Comparison of ENCODE assay signal across 26 cellular contexts in genomic region chr2:97905294-97905693, GRCh38.
"Had no signal": no experiment of that assay in that cellular context is flagged by ENCODE, and none has a peak within 500 bp of the region (broad histone marks: within the 10 kb centered on the region; RNA-seq: fewer than 3 reads in every experiment).

No MANE protein-coding gene starts in this region.

- H3K4me1 ChIP-seq: left lung, lower lobe of right lung, right atrium auricular region, testis, thyroid gland, transverse colon, upper lobe of left lung, vagina had no signal

- H3K4me3 Mint-ChIP-seq: naive thymus-derived CD8-positive, alpha-beta T cell; nephron; neural crest cell had no signal

- H3K27me3 Mint-ChIP-seq: naive thymus-derived CD8-positive, alpha-beta T cell had no signal

- H3K9me3 Mint-ChIP-seq: naive thymus-derived CD8-positive, alpha-beta T cell; neural crest cell had no signal

- H3K9me3 ChIP-seq: left lung, lower lobe of right lung, right atrium auricular region, stomach, testis, thyroid gland, transverse colon, upper lobe of left lung, vagina had no signal

- DNase-seq: hippocampal formation; kidney; left colon; left lung; lower lobe of right lung; mammary epithelial cell; mesenchymal stem cell; naive thymus-derived CD8-positive, alpha-beta T cell; nucleus accumbens; stimulated activated CD4-positive, alpha-beta T cell treated with anti-CD3 and anti-CD28 coated beads, Interleukin-12 subunit alpha, Interleukin-12 subunit beta, amount 100 ng/mL, for 4 hours; stimulated activated CD4-positive, alpha-beta T cell treated with anti-CD3 and anti-CD28 coated beads, Interleukin-15, amount 100 ng/mL, for 24 hours; stimulated activated CD4-positive, alpha-beta T cell treated with anti-CD3 and anti-CD28 coated beads, Interleukin-2, amount 100 ng/mL, for 24 hours; stimulated activated CD4-positive, alpha-beta T cell treated with anti-CD3 and anti-CD28 coated beads, Interleukin-4, amount 100 ng/mL, for 1 hour; stimulated activated naive CD8-positive, alpha-beta T cell treated with anti-CD3 and anti-CD28 coated beads, Interleukin-15, Interleukin-2, amounts not matched to agents 100 U/mL and 50 U/mL, for 24 hours; stomach; testis; thyroid gland; transverse colon; upper lobe of left lung had no signal

- H3K36me3 ChIP-seq: right atrium auricular region, thyroid gland, transverse colon, vagina had no signal

- H3K27ac ChIP-seq: left lung, lower lobe of right lung, parathyroid adenoma, right atrium auricular region, skin epidermis, stomach, testis, thyroid gland, transverse colon, upper lobe of left lung, vagina had no signal

- H3K4me1 Mint-ChIP-seq: nephron, neural crest cell had no signal

- H3K4me3 ChIP-seq: left lung, lower lobe of right lung, right atrium auricular region, skin epidermis, stomach, testis, thyroid gland, transverse colon, upper lobe of left lung, vagina had no signal

- H3K27me3 ChIP-seq: left lung, right atrium auricular region, stomach, testis, thyroid gland, transverse colon, upper lobe of left lung, vagina had no signal

- ATAC-seq: left lung; lower lobe of right lung; naive thymus-derived CD8-positive, alpha-beta T cell; sciatic nerve; stimulated activated naive CD8-positive, alpha-beta T cell treated with anti-CD3 and anti-CD28 coated beads, Interleukin-15, Interleukin-2, amounts not matched to agents 100 U/mL and 50 U/mL, for 24 hours had no signal

- H3K27ac Mint-ChIP-seq: nephron had no signal
